8 cellular contexts compared by ENCODE assay signal in the genomic region with DNA sequence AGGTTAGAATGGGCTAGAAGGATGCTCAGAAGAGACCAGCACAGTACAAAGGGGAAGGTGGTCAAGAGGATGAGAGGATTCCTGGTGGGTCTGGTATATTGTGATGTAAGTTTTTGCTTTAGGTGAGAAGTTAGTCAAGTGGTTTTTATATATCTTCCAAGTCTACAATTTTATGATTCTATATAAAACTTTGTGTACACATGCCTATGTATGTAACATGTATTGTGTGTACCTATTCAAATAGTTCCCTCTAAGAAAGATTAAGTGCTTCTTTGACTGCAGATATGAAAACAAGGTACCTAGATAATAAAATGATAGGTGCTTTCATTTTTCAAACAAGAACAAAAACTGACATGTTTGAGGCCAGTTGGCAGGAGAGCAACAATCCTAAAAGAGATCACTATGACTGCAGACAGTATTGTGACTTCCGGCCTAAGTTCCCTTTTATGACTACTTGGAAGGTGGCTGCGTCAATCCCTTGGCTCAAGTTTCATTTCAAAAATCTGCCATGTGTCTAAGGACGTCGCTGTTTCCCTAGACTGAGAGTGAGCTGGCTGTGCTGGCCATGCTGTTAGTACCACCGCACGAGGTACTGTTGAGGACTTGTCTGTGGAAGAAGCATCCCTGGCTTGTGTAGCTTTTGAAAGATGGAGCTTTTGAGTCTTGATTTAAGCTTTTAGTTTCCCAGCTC.
DNase-seq lines count a peak whose midpoint lies in the region; ATAC-seq and TF ChIP-seq lines count a peak whose summit lies in the region.

No MANE protein-coding gene starts in this region.

- no peak overlapping the region for H3K9ac ChIP-seq in mesendoderm (ENCODE audit: low read length)

- no peaks in the 10 kb centered on the region for H3K79me2 ChIP-seq in mesendoderm (ENCODE audit: control insufficient read depth, insufficient read depth, low read length)

- peak; percentile 84 for ATAC-seq in GM18907 (IDR thresholded peaks at IDR 0.05; ENCODE audit: unreplicated experiment)
- peak; percentile 96 for ATAC-seq in HG02938 (IDR thresholded peaks at IDR 0.05; ENCODE audit: unreplicated experiment)
- ATAC-seq in lower lobe of right lung = peak; percentile 75 to 76
- ATAC-seq in GM18520 (IDR thresholded peaks at IDR 0.05; ENCODE audit: unreplicated experiment) = no peak

- H2BK15ac ChIP-seq in mesendoderm (replicated peaks; ENCODE audit: low read depth) = no peak overlapping the region

- peaks cover 10% of the 10 kb centered on the region for H3K36me3 ChIP-seq in lower lobe of right lung
- no peaks in the 10 kb centered on the region for H3K36me3 ChIP-seq in mesendoderm (ENCODE audit: control insufficient read depth, insufficient read depth, low read length)

- no peak overlapping the region for H3K23ac ChIP-seq in mesendoderm (ENCODE audit: low read length)

- no peak overlapping the region for H3K56ac ChIP-seq in mesendoderm (ENCODE audit: low read length)

- no peak overlapping the region for H3K4ac ChIP-seq in mesendoderm (ENCODE audit: low read depth, low read length)

- no peaks in the 10 kb centered on the region for H3K79me1 ChIP-seq in mesendoderm (ENCODE audit: low read length)

- no peaks in the 10 kb centered on the region for H3K9me3 ChIP-seq in lower lobe of right lung

- no peak overlapping the region for H2BK5ac ChIP-seq in mesendoderm (ENCODE audit: low read length)

- DNase-seq in SKM-1 treated with dmso at 0.1 percent for 144 hours (lab: John Stamatoyannopoulos, UW; ENCODE audit: unreplicated experiment) (peak; percentile 51), lower lobe of right lung (no peak), mesendoderm (no peak)
- DNase-seq in activated CD8-positive, alpha-beta memory T cell treated with anti-CD3 and anti-CD28 coated beads for 24 hours = no peak
- no peak for DNase-seq in activated CD8-positive, alpha-beta memory T cell treated with anti-CD3 and anti-CD28 coated beads, Interleukin-2, amount 50 U/mL, for 48 hours

- H3K4me2 ChIP-seq in mesendoderm (ENCODE audit: low read length) = no peak overlapping the region

- H3K27me3 ChIP-seq in lower lobe of right lung (ENCODE audit: low read depth) (no peaks in the 10 kb centered on the region), mesendoderm (ENCODE audit: insufficient read depth, low read length, poor library complexity) (no peaks in the 10 kb centered on the region)

- H2BK120ac ChIP-seq in mesendoderm (ENCODE audit: low read depth, low read length) = no peak overlapping the region

- H4K5ac ChIP-seq in mesendoderm (ENCODE audit: low read length) = no peak overlapping the region

- H2AK5ac ChIP-seq in mesendoderm (ENCODE audit: low read length) = no peak overlapping the region

- H3K27ac ChIP-seq in lower lobe of right lung = no peak overlapping the region
- H3K27ac ChIP-seq in mesendoderm (ENCODE audit: low read depth, low read length) = no peak overlapping the region

- H3K18ac ChIP-seq in mesendoderm (ENCODE audit: low read length) = no peak overlapping the region

- H3K4me1 ChIP-seq in lower lobe of right lung (no peaks in the 10 kb centered on the region), mesendoderm (ENCODE audit: control insufficient read depth, low read depth, low read length) (no peaks in the 10 kb centered on the region)

- no CpG with 5 or more reads among the region's 6 CpGs for WGBS in mesendoderm (ENCODE audit: extremely low coverage, insufficient coverage, low lambda C conversion rate)

- H3K4me3 ChIP-seq in lower lobe of right lung = no peak overlapping the region
- H3K4me3 ChIP-seq in mesendoderm (ENCODE audit: low read length) = no peak overlapping the region

- H4K8ac ChIP-seq in mesendoderm (ENCODE audit: low read depth, low read length) = no peak overlapping the region

- no peak for TF ChIP-seq CTCF in lower lobe of right lung (IDR thresholded peaks at IDR 0.05)

- intact Hi-C loops in lower lobe of right lung (cut with DNase I) = no loop called here
